2 cellular contexts compared by ENCODE assay signal in genomic region chr12:122864894-122865253, GRCh38.
TF ChIP-seq lines count a peak whose summit lies in the region.

No MANE protein-coding gene starts in this region.

TF ChIP-seq in liver, 16 proteins besides CTCF, POLR2A, EP300 and RAD21:
- TF ChIP-seq HNF4A (conservative IDR thresholded peaks at IDR 0.05) (no peak), NR2F2 (IDR thresholded peaks at IDR 0.05) (no peak), FOXA2 (IDR thresholded peaks at IDR 0.05) (no peak), EGR1 (IDR thresholded peaks at IDR 0.05; ENCODE audit: low read depth in 2 of 2) (no peak), FOXA1 (IDR thresholded peaks at IDR 0.05) (no peak), ZBTB33 (IDR thresholded peaks at IDR 0.05) (no peak)
- TF ChIP-seq, protein P1, sequence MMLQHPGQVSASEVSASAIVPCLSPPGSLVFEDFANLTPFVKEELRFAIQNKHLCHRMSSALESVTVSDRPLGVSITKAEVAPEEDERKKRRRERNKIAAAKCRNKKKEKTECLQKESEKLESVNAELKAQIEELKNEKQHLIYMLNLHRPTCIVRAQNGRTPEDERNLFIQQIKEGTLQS (IDR thresholded peaks at IDR 0.05) = no peak

TF ChIP-seq in HepG2, 621 proteins besides CTCF, POLR2A, EP300 and RAD21:
- no peak for TF ChIP-seq MAFF (IDR thresholded peaks at IDR 0.05; ENCODE audit: low read depth, low read length)
- TF ChIP-seq KAT7 (CRISPR knock-in tag; IDR thresholded peaks at IDR 0.05; ENCODE audit: borderline replicate concordance) = no peak
- no peak for TF ChIP-seq GFI1 (CRISPR knock-in tag; IDR thresholded peaks at IDR 0.05; ENCODE audit: borderline replicate concordance)
